In genomic region chr1:35046730-35047129, GRCh38 we compare ENCODE assay signal across 23 cellular contexts. TPM values are rescaled to one million over a fixed set of nuclear protein-coding genes. Genes with fewer than 3 reads are reported as not detected.
DNase-seq lines count a peak whose midpoint lies in the region; ATAC-seq and TF ChIP-seq lines count a peak whose summit lies in the region.
"Had no signal": no experiment of that assay in that cellular context is flagged by ENCODE, and none has a peak within 500 bp of the region (broad histone marks: within the 10 kb centered on the region; RNA-seq: fewer than 3 reads in every experiment).

No MANE protein-coding gene starts in this region.

- H3K9me3 Mint-ChIP-seq in HFFc6, result no peaks in the 10 kb centered on the region; the same call in 1 of the 2 replicates
- H3K9me3 Mint-ChIP-seq: activated naive CD8-positive, alpha-beta T cell treated with anti-CD3 and anti-CD28 coated beads, Interleukin-2, amount 50 U/mL, for 24 hours; activated T-cell treated with anti-CD3 and anti-CD28 coated beads, Interleukin-2, amount 50 U/mL, for 24 hours; CD4-positive, alpha-beta memory T cell; T-helper 2 cell treated with Interferon-gamma antibody and Interleukin-4, amounts not matched to agents 5 μg/mL and 100 μg/mL, for 36 hours had no signal

- H3K36me3 Mint-ChIP-seq in HFFc6 (ENCODE audit: low read depth), result peaks cover 3% of the 10 kb centered on the region; the same call in 1 of the 2 replicates
- H3K36me3 Mint-ChIP-seq: CD4-positive, alpha-beta memory T cell; neural progenitor cell had no signal

- H3K4me1 Mint-ChIP-seq in HFFc6 (ENCODE audit: low read depth), result peaks cover 43% of the 10 kb centered on the region
- H3K4me1 Mint-ChIP-seq: CD4-positive, alpha-beta memory T cell; neural progenitor cell had no signal

- peak overlapping the region in 3 of 4 donors; percentile 16 to 65 (median 41) for H3K27ac ChIP-seq in esophagus squamous epithelium
- H3K27ac ChIP-seq in skin epidermis, result peak overlapping the region in 11 of 21 experiments; percentile 5 to 67 (median 49)
- H3K27ac ChIP-seq: body of pancreas, neural progenitor cell, suprapubic skin had no signal

- peaks cover 6% of the 10 kb centered on the region for H3K27me3 ChIP-seq in adipocyte (replicated peaks; ENCODE audit: control insufficient read depth, insufficient read depth, low read length)
- H3K27me3 ChIP-seq in esophagus squamous epithelium, result no peaks in the 10 kb centered on the region
- H3K27me3 ChIP-seq: body of pancreas, neural progenitor cell, suprapubic skin had no signal

- no peak for TF ChIP-seq POLR2A in esophagus squamous epithelium (IDR thresholded peaks at IDR 0.05)

- WGBS in esophagus squamous epithelium, 2 donors, result 29 to 35% methylated on average over 5 of the region's 5 CpGs

- H3K9ac ChIP-seq in adipocyte (ENCODE audit: low read length), result no peak overlapping the region
- H3K9ac ChIP-seq: neural progenitor cell had no signal

- no peaks in the 10 kb centered on the region for H3K27me3 Mint-ChIP-seq in HFFc6 (ENCODE audit: insufficient read depth)
- H3K27me3 Mint-ChIP-seq: activated CD4-positive, alpha-beta T cell treated with anti-CD3 and anti-CD28 coated beads for 36 hours; activated T-cell treated with anti-CD3 and anti-CD28 coated beads, Interleukin-2, amount 50 U/mL, for 24 hours had no signal

- no peak for ATAC-seq in HG03159 (IDR thresholded peaks at IDR 0.05; ENCODE audit: unreplicated experiment)
- ATAC-seq: activated CD4-positive, alpha-beta T cell treated with anti-CD3 and anti-CD28 coated beads for 36 hours; activated naive CD8-positive, alpha-beta T cell treated with anti-CD3 and anti-CD28 coated beads, Interleukin-2, amount 50 U/mL, for 24 hours; sciatic nerve had no signal

- no peak for TF ChIP-seq CTCF in HFFc6 (IDR thresholded peaks at IDR 0.05)
- no peak for TF ChIP-seq CTCF in esophagus squamous epithelium (IDR thresholded peaks at IDR 0.05)

- no peaks in the 10 kb centered on the region for H3K36me3 ChIP-seq in adipocyte (ENCODE audit: control insufficient read depth, insufficient read depth, low read length, severe bottlenecking)
- no peaks in the 10 kb centered on the region for H3K36me3 ChIP-seq in esophagus squamous epithelium
- H3K36me3 ChIP-seq: neural progenitor cell, suprapubic skin had no signal

- intact Hi-C loops in esophagus squamous epithelium (cut with DNase I), result no loop called here

- DNase-seq in HFFc6 (no peak), adipocyte (ENCODE audit: low read depth) (no peak), esophagus squamous epithelium (lab: John Stamatoyannopoulos, UW) (no peak), NCI-H1930 (lab: John Stamatoyannopoulos, UW) (no peak), NCI-H524 treated with DMSO at 0.1 percent for 48 hours (lab: John Stamatoyannopoulos, UW) (no peak)
- DNase-seq: activated CD4-positive, alpha-beta T cell treated with anti-CD3 and anti-CD28 coated beads for 36 hours; activated gamma-delta T cell; activated naive CD8-positive, alpha-beta T cell treated with anti-CD3 and anti-CD28 coated beads, Interleukin-2, amount 50 U/mL, for 24 hours; activated T-cell treated with anti-CD3 and anti-CD28 coated beads, Interleukin-2, amount 50 U/mL, for 24 hours; AML-193; body of pancreas; CD4-positive, alpha-beta memory T cell; NCI-H1417; NCI-H2081; NCI-H82; stimulated activated naive CD4-positive, alpha-beta T cell had no signal

- H3K4me3 Mint-ChIP-seq in HFFc6, result peak overlapping the region; percentile 82
- H3K4me3 Mint-ChIP-seq: activated CD4-positive, alpha-beta T cell treated with anti-CD3 and anti-CD28 coated beads for 36 hours; activated naive CD8-positive, alpha-beta T cell treated with anti-CD3 and anti-CD28 coated beads, Interleukin-2, amount 50 U/mL, for 24 hours; activated T-cell treated with anti-CD3 and anti-CD28 coated beads, Interleukin-2, amount 50 U/mL, for 24 hours; CD4-positive, alpha-beta memory T cell; neural progenitor cell; T-helper 2 cell treated with Interferon-gamma antibody and Interleukin-4, amounts not matched to agents 5 μg/mL and 100 μg/mL, for 36 hours had no signal

- peak overlapping the region; percentile 97 for H3K27ac Mint-ChIP-seq in HFFc6
- H3K27ac Mint-ChIP-seq: activated CD4-positive, alpha-beta T cell treated with anti-CD3 and anti-CD28 coated beads for 36 hours; activated naive CD8-positive, alpha-beta T cell treated with anti-CD3 and anti-CD28 coated beads, Interleukin-2, amount 50 U/mL, for 24 hours; activated T-cell treated with anti-CD3 and anti-CD28 coated beads, Interleukin-2, amount 50 U/mL, for 24 hours; neural progenitor cell; T-helper 2 cell treated with Interferon-gamma antibody and Interleukin-4, amounts not matched to agents 5 μg/mL and 100 μg/mL, for 36 hours had no signal

- H3K4me1 ChIP-seq in adipocyte (ENCODE audit: control insufficient read depth, insufficient read depth, low read length) (peaks cover 14% of the 10 kb centered on the region), esophagus squamous epithelium (peaks cover 0 to 13% (median 8%) of the 10 kb centered on the region in 3 donors)
- H3K4me1 ChIP-seq: body of pancreas, neural progenitor cell had no signal

- peak overlapping the region; percentile 17 for H3K4me3 ChIP-seq in adipocyte (ENCODE audit: low read length)
- H3K4me3 ChIP-seq in esophagus squamous epithelium, result no peak overlapping the region
- no peak overlapping the region for H3K4me3 ChIP-seq in skin epidermis
- H3K4me3 ChIP-seq: body of pancreas, lung, neural progenitor cell, suprapubic skin had no signal

- H3K9me3 ChIP-seq in adipocyte (ENCODE audit: control insufficient read depth, low read length) (no peaks in the 10 kb centered on the region), esophagus squamous epithelium (no peaks in the 10 kb centered on the region)
- H3K9me3 ChIP-seq: body of pancreas, suprapubic skin had no signal

RNA-seq across cellular contexts. Expression of gene ZMYM6, which starts 15.0 kb away (rescaled TPM):
- total RNA-seq in HFFc6 (2021; fragmentation: NEBNext Ultra II Directional; extraction: Animal tissue kit (Norgen Biotek cat#: 25700)), result 10 to 100 TPM; 15.4 to 18.8 (median 16.7) TPM
- 10 to 100 TPM in 3 of 4 donors, 1 to 10 TPM in 1; 9.7 to 23.8 (median 15.5) TPM for total RNA-seq in esophagus squamous epithelium

RNA-seq across cellular contexts. Expression of gene ZMYM1, which starts 32.5 kb away (rescaled TPM):
- total RNA-seq in HFFc6 (2021; fragmentation: NEBNext Ultra II Directional; extraction: Animal tissue kit (Norgen Biotek cat#: 25700)), result 10 to 100 TPM; 14.5 to 20.2 (median 18.2) TPM
- 10 to 100 TPM; 10.6 to 18.1 (median 11.9) TPM for total RNA-seq in esophagus squamous epithelium
